Comparison of ENCODE assay signal across 8 cellular contexts in the genomic region with DNA sequence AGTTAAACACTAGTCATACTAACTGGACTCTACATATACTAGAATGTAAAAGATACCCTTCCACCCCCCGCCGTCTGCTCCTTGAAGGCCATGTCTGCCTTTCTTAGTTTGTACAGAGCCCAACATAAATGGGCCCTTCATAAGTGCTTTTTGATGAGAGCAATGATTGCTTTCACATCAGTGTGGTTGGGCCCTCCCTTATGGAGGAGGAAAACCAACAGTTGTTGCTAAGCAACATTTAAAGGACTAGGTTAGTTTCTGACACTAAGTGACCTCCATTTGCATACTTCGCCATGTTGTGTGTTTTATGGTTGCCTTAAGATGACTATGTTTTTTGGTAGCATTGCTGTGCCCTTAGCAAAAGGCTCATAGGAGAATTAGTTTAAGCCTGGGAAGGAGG.
DNase-seq lines count a peak whose midpoint lies in the region; ATAC-seq and TF ChIP-seq lines count a peak whose summit lies in the region.

No MANE protein-coding gene starts in this region.

- ATAC-seq in GM18861 (IDR thresholded peaks at IDR 0.05; ENCODE audit: unreplicated experiment) (peak; percentile 35), HG02623 (IDR thresholded peaks at IDR 0.05; ENCODE audit: unreplicated experiment) (peak; percentile 29)

- peak; percentile 57 to 63 for DNase-seq in NCI-H526 (lab: John Stamatoyannopoulos, UW)
- no peak for DNase-seq in glutamatergic neuron
- DNase-seq in HK-2 (ENCODE audit: unreplicated experiment), result no peak
- no peak for DNase-seq in stimulated activated CD4-positive, alpha-beta T cell treated with anti-CD3 and anti-CD28 coated beads, Interleukin-15, amount 100 ng/mL, for 24 hours
- DNase-seq in NCI-H82 treated with DMSO at 0.1 percent for 48 hours (lab: John Stamatoyannopoulos, UW; ENCODE audit: unreplicated experiment), result no peak
- DNase-seq in GM10266 (ENCODE audit: extremely low spot score), result no peak

- H3K4me1 Mint-ChIP-seq in glutamatergic neuron (ENCODE audit: low read depth, unreplicated experiment), result peaks cover 37% of the 10 kb centered on the region

- peak overlapping the region; percentile 20 for H3K4me3 Mint-ChIP-seq in glutamatergic neuron (ENCODE audit: unreplicated experiment)

- peaks cover 3% of the 10 kb centered on the region for H3K9me3 Mint-ChIP-seq in glutamatergic neuron (ENCODE audit: unreplicated experiment)

- H3K36me3 Mint-ChIP-seq in glutamatergic neuron (ENCODE audit: unreplicated experiment), result no peaks in the 10 kb centered on the region

- H3K27ac Mint-ChIP-seq in glutamatergic neuron (ENCODE audit: unreplicated experiment), result no peak overlapping the region

- H3K27me3 Mint-ChIP-seq in glutamatergic neuron (ENCODE audit: unreplicated experiment), result peaks cover 3% of the 10 kb centered on the region

- TF ChIP-seq CTCF in glutamatergic neuron (IDR thresholded peaks at IDR 0.05; ENCODE audit: partially characterized antibody, unreplicated experiment), result no peak
- TF ChIP-seq CTCF in GM10266 (IDR thresholded peaks at IDR 0.05; ENCODE audit: control insufficient read depth, insufficient read depth, low read depth, missing control alignments), result no peak

Comparison
In these comparisons a context has a peak if more than half of its experiments do, and no peak if none do; other contexts are left out.
1. DNase-seq: peak in NCI-H526 (2 of 2); none in glutamatergic neuron (single experiment), HK-2 (single experiment), stimulated activated CD4-positive, alpha-beta T cell treated with anti-CD3 and anti-CD28 coated beads, Interleukin-15, amount 100 ng/mL, for 24 hours (single experiment), NCI-H82 treated with DMSO at 0.1 percent for 48 hours (single experiment) and GM10266 (single experiment).